Comparison of ENCODE assay signal across 15 cellular contexts in the genomic region with DNA sequence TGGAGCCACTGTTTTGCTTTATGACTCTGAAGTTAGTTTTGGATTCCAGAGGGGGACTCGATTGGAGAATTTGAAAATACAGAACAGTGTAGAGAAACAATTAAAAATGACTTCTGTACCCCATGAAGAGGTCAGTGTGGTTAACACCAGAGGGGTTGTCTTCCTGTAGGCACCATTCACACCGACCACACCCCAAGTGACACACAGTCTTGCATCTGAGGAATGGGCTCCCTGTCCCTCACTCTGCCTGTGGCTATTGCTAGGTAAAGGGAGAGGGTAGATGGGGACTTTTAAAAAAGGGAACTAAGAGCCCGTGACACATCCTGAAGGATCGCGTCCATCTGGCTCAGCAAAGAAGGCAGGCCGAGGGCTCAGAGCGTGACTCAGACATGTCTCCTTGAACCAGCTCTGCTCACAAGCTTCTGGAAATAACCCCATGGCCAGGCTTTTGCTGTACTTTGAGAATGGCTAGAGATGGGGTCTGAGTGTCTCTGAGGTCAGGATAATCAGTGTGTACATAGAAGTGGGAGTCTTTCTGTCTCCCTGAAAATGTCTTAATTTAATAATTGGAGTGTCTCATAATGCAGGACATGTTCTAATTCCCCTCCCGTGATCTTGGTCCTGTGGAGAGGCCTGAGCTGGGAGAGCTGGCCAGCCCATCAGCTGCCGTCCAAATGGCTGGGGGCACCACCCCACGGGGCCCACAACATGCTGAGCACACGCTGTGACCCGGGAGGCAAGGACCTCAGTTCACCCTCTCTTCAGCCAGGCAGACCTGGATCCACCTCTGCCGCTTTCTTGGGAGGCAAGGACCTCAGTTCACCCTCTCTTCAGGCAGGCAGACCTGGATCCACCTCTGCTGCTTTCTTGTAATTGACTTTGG. TPM values are rescaled to one million over a fixed set of nuclear protein-coding genes. Genes with fewer than 3 reads are reported as not detected.
DNase-seq lines count a peak whose midpoint lies in the region; ATAC-seq, FAIRE-seq and TF ChIP-seq lines count a peak whose summit lies in the region.
"Had no signal": no experiment of that assay in that cellular context is flagged by ENCODE, and none has a peak within 500 bp of the region (broad histone marks: within the 10 kb centered on the region; RNA-seq: fewer than 3 reads in every experiment).

No MANE protein-coding gene starts in this region.

- peak; percentile 7 for DNase-seq in activated CD4-positive, alpha-beta T cell treated with anti-CD3 and anti-CD28 coated beads for 36 hours
- DNase-seq in activated CD4-positive, alpha-beta T cell treated with anti-CD3 and anti-CD28 coated beads, Interleukin-2, amount 10 ng/mL, durations not matched to agents 7 days and 5 days = no peak
- peak; percentile 3 for DNase-seq in PC-3
- DNase-seq in fibroblast of mammary gland (ENCODE audit: low read depth) = peak; percentile 60
- no peak for DNase-seq in stimulated activated effector memory CD8-positive, alpha-beta T cell treated with anti-CD3 and anti-CD28 coated beads, Interleukin-12 subunit alpha, Interleukin-12 subunit beta, amount 100 ng/mL, for 72 hours (ENCODE audit: low spot score in 2 of 2)
- DNase-seq in RCC 7860 (ENCODE audit: low spot score) = no peak
- DNase-seq: activated CD4-positive, alpha-beta T cell treated with anti-CD3 and anti-CD28 coated beads, Interleukin-2, amount 50 U/mL, for 4 hours; DMS79; NCI-H1105; NCI-H524 treated with DMSO at 0.1 percent for 48 hours had no signal

- H2AFZ ChIP-seq in PC-3 (ENCODE audit: low read length) = no peak overlapping the region

- H3K9me3 ChIP-seq in PC-3 (ENCODE audit: low read length) = no peaks in the 10 kb centered on the region

- no peaks in the 10 kb centered on the region for H3K9me3 Mint-ChIP-seq in activated CD4-positive, alpha-beta T cell treated with anti-CD3 and anti-CD28 coated beads for 36 hours (ENCODE audit: low read depth)
- H3K9me3 Mint-ChIP-seq in activated CD4-positive, alpha-beta T cell treated with anti-CD3 and anti-CD28 coated beads, Interleukin-2, amount 10 ng/mL, durations not matched to agents 7 days and 5 days = no peaks in the 10 kb centered on the region
- no peaks in the 10 kb centered on the region for H3K9me3 Mint-ChIP-seq in stimulated activated effector memory CD8-positive, alpha-beta T cell treated with anti-CD3 and anti-CD28 coated beads, Interleukin-12 subunit alpha, Interleukin-12 subunit beta, amount 100 ng/mL, for 72 hours
- H3K9me3 Mint-ChIP-seq: memory B cell had no signal

- H3K9ac ChIP-seq in PC-3 (ENCODE audit: low read length) = no peak overlapping the region

- POLR2A ChIA-PET in activated CD4-positive, alpha-beta T cell treated with anti-CD3 and anti-CD28 coated beads for 36 hours (lab: Charles Lee) = no interaction called here
- POLR2A ChIA-PET in activated CD4-positive, alpha-beta T cell treated with anti-CD3 and anti-CD28 coated beads, Interleukin-2, amount 10 ng/mL, durations not matched to agents 7 days and 5 days (lab: Charles Lee) = no interaction called here
- POLR2A ChIA-PET in PC-3 (lab: Charles Lee; ENCODE audit: unreplicated experiment) = no interaction called here

- H3K4me3 ChIP-seq in PC-3 (ENCODE audit: low read length) (no peak overlapping the region), fibroblast of mammary gland (ENCODE audit: control insufficient read depth, low read depth, low read length) (no peak overlapping the region)

- H3K4me2 ChIP-seq in PC-3 (ENCODE audit: low read length) = no peak overlapping the region

- no peak for ATAC-seq in activated CD4-positive, alpha-beta T cell treated with anti-CD3 and anti-CD28 coated beads for 36 hours
- ATAC-seq in PC-3 = no peak
- peak; percentile 80 for ATAC-seq in stimulated activated effector memory CD8-positive, alpha-beta T cell treated with anti-CD3 and anti-CD28 coated beads, Interleukin-12 subunit alpha, Interleukin-12 subunit beta, amount 100 ng/mL, for 72 hours
- ATAC-seq in GM21576 (IDR thresholded peaks at IDR 0.05; ENCODE audit: unreplicated experiment) = no peak
- no peak for ATAC-seq in GM18502 (IDR thresholded peaks at IDR 0.05; ENCODE audit: poor library complexity, unreplicated experiment)

- no peaks in the 10 kb centered on the region for H3K36me3 Mint-ChIP-seq in activated CD4-positive, alpha-beta T cell treated with anti-CD3 and anti-CD28 coated beads for 36 hours (ENCODE audit: low read depth)
- H3K36me3 Mint-ChIP-seq in activated CD4-positive, alpha-beta T cell treated with anti-CD3 and anti-CD28 coated beads, Interleukin-2, amount 10 ng/mL, durations not matched to agents 7 days and 5 days (ENCODE audit: low read depth) = no peaks in the 10 kb centered on the region
- no peaks in the 10 kb centered on the region for H3K36me3 Mint-ChIP-seq in stimulated activated effector memory CD8-positive, alpha-beta T cell treated with anti-CD3 and anti-CD28 coated beads, Interleukin-12 subunit alpha, Interleukin-12 subunit beta, amount 100 ng/mL, for 72 hours
- H3K36me3 Mint-ChIP-seq: activated naive CD8-positive, alpha-beta T cell; memory B cell had no signal

- H3K27ac Mint-ChIP-seq in activated CD4-positive, alpha-beta T cell treated with anti-CD3 and anti-CD28 coated beads for 36 hours = no peak overlapping the region
- no peak overlapping the region for H3K27ac Mint-ChIP-seq in activated CD4-positive, alpha-beta T cell treated with anti-CD3 and anti-CD28 coated beads, Interleukin-2, amount 10 ng/mL, durations not matched to agents 7 days and 5 days
- H3K27ac Mint-ChIP-seq in stimulated activated effector memory CD8-positive, alpha-beta T cell treated with anti-CD3 and anti-CD28 coated beads, Interleukin-12 subunit alpha, Interleukin-12 subunit beta, amount 100 ng/mL, for 72 hours = peak overlapping the region; percentile 73
- H3K27ac Mint-ChIP-seq: activated naive CD8-positive, alpha-beta T cell; memory B cell had no signal

- H3K27me3 ChIP-seq in PC-3 (ENCODE audit: low read length) = no peaks in the 10 kb centered on the region

- no peaks in the 10 kb centered on the region for H3K79me2 ChIP-seq in PC-3 (ENCODE audit: low read length)

- H3K9me2 ChIP-seq in PC-3 (replicated peaks; ENCODE audit: low read length) = no peaks in the 10 kb centered on the region

- intact Hi-C loops in activated CD4-positive, alpha-beta T cell treated with anti-CD3 and anti-CD28 coated beads for 36 hours (cut with DNase I, micrococcal nuclease) = no loop called here
- intact Hi-C loops in PC-3 (cut with micrococcal nuclease) = no loop called here

- no peaks in the 10 kb centered on the region for H4K20me1 ChIP-seq in PC-3 (ENCODE audit: low read length)

- H3K4me3 Mint-ChIP-seq in activated CD4-positive, alpha-beta T cell treated with anti-CD3 and anti-CD28 coated beads for 36 hours = no peak overlapping the region
- no peak overlapping the region for H3K4me3 Mint-ChIP-seq in activated CD4-positive, alpha-beta T cell treated with anti-CD3 and anti-CD28 coated beads, Interleukin-2, amount 10 ng/mL, durations not matched to agents 7 days and 5 days
- H3K4me3 Mint-ChIP-seq in stimulated activated effector memory CD8-positive, alpha-beta T cell treated with anti-CD3 and anti-CD28 coated beads, Interleukin-12 subunit alpha, Interleukin-12 subunit beta, amount 100 ng/mL, for 72 hours = peak overlapping the region; percentile 27
- H3K4me3 Mint-ChIP-seq: activated naive CD8-positive, alpha-beta T cell; memory B cell had no signal

- no peaks in the 10 kb centered on the region for H3F3A ChIP-seq in PC-3 (ENCODE audit: low read length, unreplicated experiment)

- FAIRE-seq in RCC 7860 (lab: Jason Lieb, UNC) = no peak

- TF ChIP-seq CTCF in PC-3 (conservative IDR thresholded peaks at IDR 0.05; ENCODE audit: low read depth, low read length) (no peak), fibroblast of mammary gland (conservative IDR thresholded peaks at IDR 0.05; ENCODE audit: control insufficient read depth, insufficient read depth, low read depth, low read length) (no peak)

- H3K4me1 ChIP-seq in PC-3 (ENCODE audit: insufficient read depth, low read length) = no peaks in the 10 kb centered on the region

- H3K36me3 ChIP-seq in PC-3 (ENCODE audit: low read depth, low read length) = no peaks in the 10 kb centered on the region

- BruUV-seq in PC-3 (replicated peaks; lab: Mats Ljungman, UMichigan) = no TSS peak

- H3K4me1 Mint-ChIP-seq in activated CD4-positive, alpha-beta T cell treated with anti-CD3 and anti-CD28 coated beads for 36 hours = no peaks in the 10 kb centered on the region
- peaks cover 8% of the 10 kb centered on the region for H3K4me1 Mint-ChIP-seq in activated CD4-positive, alpha-beta T cell treated with anti-CD3 and anti-CD28 coated beads, Interleukin-2, amount 10 ng/mL, durations not matched to agents 7 days and 5 days
- H3K4me1 Mint-ChIP-seq in stimulated activated effector memory CD8-positive, alpha-beta T cell treated with anti-CD3 and anti-CD28 coated beads, Interleukin-12 subunit alpha, Interleukin-12 subunit beta, amount 100 ng/mL, for 72 hours = peaks cover 40% of the 10 kb centered on the region
- H3K4me1 Mint-ChIP-seq: memory B cell had no signal

- H3K27me3 Mint-ChIP-seq in activated CD4-positive, alpha-beta T cell treated with anti-CD3 and anti-CD28 coated beads for 36 hours = no peaks in the 10 kb centered on the region
- no peaks in the 10 kb centered on the region for H3K27me3 Mint-ChIP-seq in activated CD4-positive, alpha-beta T cell treated with anti-CD3 and anti-CD28 coated beads, Interleukin-2, amount 10 ng/mL, durations not matched to agents 7 days and 5 days
- H3K27me3 Mint-ChIP-seq: activated naive CD8-positive, alpha-beta T cell had no signal

- H3K27ac ChIP-seq in PC-3 (ENCODE audit: low read length) = no peak overlapping the region

- CTCF ChIA-PET in activated CD4-positive, alpha-beta T cell treated with anti-CD3 and anti-CD28 coated beads for 36 hours (lab: Charles Lee) = interaction anchor here (1.7 to 2.5 kb wide), 2 partner anchors 12 to 43 kb away, joined by 5 to 9 read pairs; no protein-coding TSS in a partner anchor
- CTCF ChIA-PET in activated CD4-positive, alpha-beta T cell treated with anti-CD3 and anti-CD28 coated beads, Interleukin-2, amount 10 ng/mL, durations not matched to agents 7 days and 5 days (lab: Charles Lee) = no interaction called here
- CTCF ChIA-PET in PC-3 (lab: Charles Lee) = no interaction called here

RNA-seq across cellular contexts. Expression of gene SGSM1, which starts 39.3 kb away (rescaled TPM):
- total RNA-seq in activated CD4-positive, alpha-beta T cell treated with anti-CD3 and anti-CD28 coated beads for 36 hours = under 1 TPM; 0.11 to 0.35 TPM
- under 1 TPM; 0.12 to 0.15 TPM for total RNA-seq in activated CD4-positive, alpha-beta T cell treated with anti-CD3 and anti-CD28 coated beads, Interleukin-2, amount 10 ng/mL, durations not matched to agents 7 days and 5 days
- total RNA-seq in PC-3 (2014; rRNA removed) = 0.29 and 0.35 TPM in 2 replicates
- total RNA-seq: A172 had no signal

Comparison
In these comparisons a context has a peak if more than half of its experiments do, and no peak if none do; other contexts are left out.
1. DNase-seq: peak in activated CD4-positive, alpha-beta T cell treated with anti-CD3 and anti-CD28 coated beads for 36 hours (single experiment), PC-3 (single experiment) and fibroblast of mammary gland (single experiment); none in activated CD4-positive, alpha-beta T cell treated with anti-CD3 and anti-CD28 coated beads, Interleukin-2, amount 10 ng/mL, durations not matched to agents 7 days and 5 days (single experiment), stimulated activated effector memory CD8-positive, alpha-beta T cell treated with anti-CD3 and anti-CD28 coated beads, Interleukin-12 subunit alpha, Interleukin-12 subunit beta, amount 100 ng/mL, for 72 hours (0 of 2) and RCC 7860 (single experiment).